In the genomic region with DNA sequence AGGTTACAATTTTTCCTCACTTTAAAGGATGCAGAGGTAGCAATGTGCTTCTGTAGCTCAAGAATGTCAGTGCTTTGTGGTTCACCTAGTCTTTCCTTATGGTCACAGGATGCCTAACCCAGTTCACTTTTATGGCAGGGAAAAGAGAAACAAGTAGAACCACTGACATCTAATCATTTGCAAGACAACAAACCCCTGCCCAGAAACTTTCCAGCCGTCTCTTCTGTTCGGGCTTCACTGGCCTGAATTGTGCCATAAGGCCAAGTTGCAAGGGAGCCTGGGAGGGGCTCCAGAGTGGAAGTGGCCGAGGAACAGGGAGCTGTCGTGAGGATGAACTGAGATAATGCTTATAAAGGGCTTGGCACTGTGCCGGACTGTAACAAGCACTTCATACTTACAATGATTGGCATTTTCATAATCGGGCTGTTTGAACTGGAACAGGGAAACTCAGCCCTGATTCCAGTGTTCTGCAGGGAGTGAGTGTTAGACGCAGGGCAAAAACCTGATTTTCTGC, we compare ENCODE assay signal across 14 cellular contexts.
DNase-seq lines count a peak whose midpoint lies in the region; ATAC-seq, FAIRE-seq and TF ChIP-seq lines count a peak whose summit lies in the region.
"Had no signal": no experiment of that assay in that cellular context is flagged by ENCODE, and none has a peak within 500 bp of the region (broad histone marks: within the 10 kb centered on the region; RNA-seq: fewer than 3 reads in every experiment).

No MANE protein-coding gene starts in this region.

- H3K9me1 ChIP-seq in IMR-90 (ENCODE audit: insufficient read depth, low read length), result no peaks in the 10 kb centered on the region

- no peak for TF ChIP-seq RAD21 in IMR-90 (IDR thresholded peaks at IDR 0.05; ENCODE audit: low read length)

- H2BK20ac ChIP-seq in IMR-90 (ENCODE audit: low read depth, low read length), result peak overlapping the region; percentile 46

- H3K4ac ChIP-seq in IMR-90 (ENCODE audit: low read depth, low read length) (peak overlapping the region; percentile 64), mesenchymal stem cell (ENCODE audit: low read depth in 1 of 2, low read length in 2 of 2) (peak overlapping the region in 1 of 2 experiments; percentile 46)

- H3K27ac ChIP-seq in A673 (ENCODE audit: low read depth, low read length, poor library complexity, severe bottlenecking) (peak overlapping the region; percentile 3), IMR-90 (ENCODE audit: insufficient read depth, low read length) (no peak overlapping the region), astrocyte (ENCODE audit: low read depth, low read length) (no peak overlapping the region), mesenchymal stem cell (ENCODE audit: low read length, poor library complexity, severe bottlenecking) (no peak overlapping the region)
- H3K27ac ChIP-seq: BLaER1 treated with 17β-estradiol and CSF1 and Interleukin-3, amounts not matched to agents 10 nM and 100 nM; foreskin keratinocyte had no signal

- H2BK120ac ChIP-seq in IMR-90 (ENCODE audit: low read depth, low read length) (peak overlapping the region; percentile 42; the same call in 1 of the 2 replicates), mesenchymal stem cell (ENCODE audit: low read depth, low read length) (no peak overlapping the region)

- H3K79me1 ChIP-seq in IMR-90 (ENCODE audit: low read depth in 1 of 2, low read length in 2 of 2), result no peaks in the 10 kb centered on the region
- no peaks in the 10 kb centered on the region for H3K79me1 ChIP-seq in mesenchymal stem cell (replicated peaks; ENCODE audit: low read length, poor library complexity, severe bottlenecking)

- DNase-seq in A673 (ENCODE audit: low spot score) (no peak), IMR-90 (no peak), astrocyte (ENCODE audit: low read depth) (no peak), mesenchymal stem cell (no peak), HuH-7.5 (ENCODE audit: low spot score) (no peak)
- DNase-seq: activated T-cell treated with anti-CD3 and anti-CD28 coated beads, Interleukin-2, amount 50 U/mL, for 72 hours; foreskin keratinocyte; NCI-H446; T-cell had no signal

- H3K9me3 Mint-ChIP-seq in astrocyte (ENCODE audit: unreplicated experiment), result peaks cover 2% of the 10 kb centered on the region
- H3K9me3 Mint-ChIP-seq: activated T-cell treated with anti-CD3 and anti-CD28 coated beads, Interleukin-2, amount 50 U/mL, for 72 hours; central memory CD8-positive, alpha-beta T cell; T-cell had no signal

- no CpG with 5 or more reads among the region's 7 CpGs for WGBS in IMR-90 (ENCODE audit: extremely low coverage in 2 of 2, insufficient read length in 1 of 2), 2 experiments
- WGBS in mesenchymal stem cell, result 40% methylated on average over 6 of the region's 7 CpGs

- H3K56ac ChIP-seq in IMR-90 (ENCODE audit: extremely low read depth, insufficient read depth, low read length), result no peak overlapping the region

- H3K36me3 ChIP-seq in A673 (ENCODE audit: insufficient read depth, low read length, poor library complexity, severe bottlenecking), result no peaks in the 10 kb centered on the region
- H3K36me3 ChIP-seq in IMR-90 (ENCODE audit: control insufficient read depth, insufficient read depth, low read length), result no peaks in the 10 kb centered on the region
- H3K36me3 ChIP-seq in astrocyte (ENCODE audit: insufficient read depth, low read length), result no peaks in the 10 kb centered on the region
- H3K36me3 ChIP-seq in mesenchymal stem cell (ENCODE audit: control insufficient read depth in 1 of 2, insufficient read depth in 2 of 2, low read depth in 1 of 2, low read length in 2 of 2), result no peaks in the 10 kb centered on the region
- H3K36me3 ChIP-seq: BLaER1 treated with 17β-estradiol and CSF1 and Interleukin-3, amounts not matched to agents 10 nM and 100 nM had no signal

- H2AK5ac ChIP-seq in IMR-90 (ENCODE audit: low read depth, low read length) (peak overlapping the region; percentile 27; the same call in 1 of the 2 replicates), mesenchymal stem cell (ENCODE audit: low read length, severe bottlenecking) (no peak overlapping the region)

- H3K4me1 ChIP-seq in A673 (ENCODE audit: insufficient read depth, low read length, poor library complexity, severe bottlenecking), result peaks cover 31% of the 10 kb centered on the region
- H3K4me1 ChIP-seq in IMR-90 (ENCODE audit: control insufficient read depth, insufficient read depth, low read length), result 0 out of 2 replicates have a peak, but pooled peaks cover 1% of the 10 kb centered on the region
- H3K4me1 ChIP-seq in astrocyte (ENCODE audit: insufficient read depth, low read length), result no peaks in the 10 kb centered on the region
- no peaks in the 10 kb centered on the region for H3K4me1 ChIP-seq in mesenchymal stem cell (ENCODE audit: control insufficient read depth, insufficient read depth, low read depth, low read length)

- dilution Hi-C loops in IMR-90 (cut with HindIII; ENCODE audit: low sequenced_read_pairs, unreplicated experiment), result no loop called here

- H3K4me3 ChIP-seq in A673 (ENCODE audit: low read depth, low read length, poor library complexity, severe bottlenecking) (no peak overlapping the region), IMR-90 (ENCODE audit: insufficient read depth, low read depth, low read length) (no peak overlapping the region), astrocyte (ENCODE audit: insufficient read depth, low read depth, low read length) (no peak overlapping the region), mesenchymal stem cell (ENCODE audit: insufficient read depth in 1 of 2, low read depth in 1 of 2, low read length in 2 of 2) (no peak overlapping the region)
- H3K4me3 ChIP-seq: BLaER1 treated with 17β-estradiol and CSF1 and Interleukin-3, amounts not matched to agents 10 nM and 100 nM had no signal

- H3K4me3 Mint-ChIP-seq in astrocyte (ENCODE audit: unreplicated experiment), result no peak overlapping the region
- H3K4me3 Mint-ChIP-seq: activated T-cell treated with anti-CD3 and anti-CD28 coated beads, Interleukin-2, amount 50 U/mL, for 72 hours; central memory CD8-positive, alpha-beta T cell; T-cell had no signal

- H3K27me3 ChIP-seq in A673 (replicated peaks; ENCODE audit: insufficient read depth, low read depth, low read length, poor library complexity), result no peaks in the 10 kb centered on the region
- no peaks in the 10 kb centered on the region for H3K27me3 ChIP-seq in IMR-90 (ENCODE audit: control insufficient read depth, insufficient read depth, low read length)
- no peaks in the 10 kb centered on the region for H3K27me3 ChIP-seq in astrocyte (ENCODE audit: insufficient read depth, low read length)
- no peaks in the 10 kb centered on the region for H3K27me3 ChIP-seq in mesenchymal stem cell (ENCODE audit: control insufficient read depth in 1 of 2, insufficient read depth in 1 of 2, low read length in 2 of 2)
- H3K27me3 ChIP-seq: BLaER1 treated with 17β-estradiol and CSF1 and Interleukin-3, amounts not matched to agents 10 nM and 100 nM; foreskin keratinocyte had no signal

- in situ Hi-C loops in IMR-90 (cut with MboI; ENCODE audit: low sequenced_read_pairs), result no loop called here

- H3K27me3 Mint-ChIP-seq in astrocyte (ENCODE audit: low read depth, unreplicated experiment), result no peaks in the 10 kb centered on the region
- H3K27me3 Mint-ChIP-seq: central memory CD8-positive, alpha-beta T cell; T-cell had no signal

- H3K27ac Mint-ChIP-seq in astrocyte (ENCODE audit: unreplicated experiment), result peak overlapping the region; percentile 29
- H3K27ac Mint-ChIP-seq: activated T-cell treated with anti-CD3 and anti-CD28 coated beads, Interleukin-2, amount 50 U/mL, for 72 hours had no signal

- peak overlapping the region in 1 of 2 experiments; percentile 38 for H2BK12ac ChIP-seq in mesenchymal stem cell (ENCODE audit: low read length in 2 of 2)

- H3K9ac ChIP-seq in IMR-90 (ENCODE audit: low read depth, low read length) (no peak overlapping the region), astrocyte (ENCODE audit: low read length) (no peak overlapping the region), mesenchymal stem cell (ENCODE audit: low read length) (no peak overlapping the region)
- H3K9ac ChIP-seq: BLaER1 treated with 17β-estradiol and CSF1 and Interleukin-3, amounts not matched to agents 10 nM and 100 nM had no signal

- no peaks in the 10 kb centered on the region for H3K79me2 ChIP-seq in astrocyte (ENCODE audit: insufficient read depth, low read length)

- H2AFZ ChIP-seq in IMR-90 (replicated peaks; ENCODE audit: low read length, poor library complexity), result peak overlapping the region; percentile 80
- no peak overlapping the region for H2AFZ ChIP-seq in astrocyte (ENCODE audit: low read depth, low read length)
- no peak overlapping the region for H2AFZ ChIP-seq in mesenchymal stem cell (ENCODE audit: low read depth, low read length)

- no peak overlapping the region for H3K18ac ChIP-seq in IMR-90 (ENCODE audit: low read depth, low read length)
- H3K18ac ChIP-seq in mesenchymal stem cell (ENCODE audit: low read depth in 1 of 2, low read length in 2 of 2), result peak overlapping the region in 1 of 2 experiments; percentile 59

- H2BK5ac ChIP-seq in IMR-90 (ENCODE audit: low read depth, low read length, poor library complexity, severe bottlenecking) (no peak overlapping the region), mesenchymal stem cell (ENCODE audit: low read depth, low read length, poor library complexity, severe bottlenecking) (no peak overlapping the region)

- H3K23ac ChIP-seq in IMR-90 (ENCODE audit: low read depth, low read length), result peak overlapping the region; percentile 15; the same call in 1 of the 2 replicates
- no peak overlapping the region for H3K23ac ChIP-seq in mesenchymal stem cell (ENCODE audit: low read length in 2 of 2)

- no peak for TF ChIP-seq POLR2A in IMR-90 (IDR thresholded peaks at IDR 0.05; ENCODE audit: low read depth, low read length)

- no peak for ATAC-seq in IMR-90 (ENCODE audit: low read depth)
- no peak for ATAC-seq in GM21619 (IDR thresholded peaks at IDR 0.05; ENCODE audit: unreplicated experiment)
- ATAC-seq in GM19023 (IDR thresholded peaks at IDR 0.05; ENCODE audit: unreplicated experiment), result no peak
- ATAC-seq in HG03439 (IDR thresholded peaks at IDR 0.05; ENCODE audit: unreplicated experiment), result no peak
- ATAC-seq: activated T-cell treated with anti-CD3 and anti-CD28 coated beads, Interleukin-2, amount 50 U/mL, for 72 hours; foreskin keratinocyte had no signal

- TF ChIP-seq CTCF in A673 (conservative IDR thresholded peaks at IDR 0.05; ENCODE audit: low read depth, low read length) (no peak), IMR-90 (conservative IDR thresholded peaks at IDR 0.05; ENCODE audit: low read depth, low read length) (no peak), astrocyte (IDR thresholded peaks at IDR 0.05; ENCODE audit: insufficient read depth, low read depth, low read length) (no peak)

- BruUV-seq in A673 (replicated peaks; lab: Mats Ljungman, UMichigan) (no TSS peak), IMR-90 (replicated peaks; lab: Mats Ljungman, UMichigan) (no TSS peak)

- H2BK15ac ChIP-seq in IMR-90 (ENCODE audit: low read depth, low read length), result no peak overlapping the region
- H2BK15ac ChIP-seq in mesenchymal stem cell (ENCODE audit: low read depth, poor library complexity, severe bottlenecking), result no peak overlapping the region

- POLR2A ChIA-PET in A673 (lab: Charles Lee; ENCODE audit: low non-redundant PET) (no interaction called here), IMR-90 (lab: Charles Lee; ENCODE audit: unreplicated experiment) (no interaction called here)

- H3K36me3 Mint-ChIP-seq in astrocyte (ENCODE audit: low read depth, unreplicated experiment), result no peaks in the 10 kb centered on the region
- H3K36me3 Mint-ChIP-seq: T-cell had no signal

- H3K9me3 ChIP-seq in A673 (ENCODE audit: low read depth, low read length, poor library complexity, severe bottlenecking), result no peaks in the 10 kb centered on the region
- no peaks in the 10 kb centered on the region for H3K9me3 ChIP-seq in IMR-90 (ENCODE audit: control insufficient read depth, insufficient read depth, low read length)
- H3K9me3 ChIP-seq in astrocyte (ENCODE audit: insufficient read depth, low read depth, low read length), result no peaks in the 10 kb centered on the region
- no peaks in the 10 kb centered on the region for H3K9me3 ChIP-seq in mesenchymal stem cell (ENCODE audit: control insufficient read depth, low read length)

- H4K5ac ChIP-seq in IMR-90 (ENCODE audit: low read depth, low read length), result peak overlapping the region; percentile 33; the same call in 1 of the 2 replicates

- H4K8ac ChIP-seq in IMR-90 (ENCODE audit: low read depth in 2 of 2, low read length in 2 of 2) (peak overlapping the region in 1 of 2 experiments; percentile 4; a peak in 1 of 4 replicates), mesenchymal stem cell (ENCODE audit: low read length) (peak overlapping the region; percentile 29)

- H4K91ac ChIP-seq in IMR-90 (ENCODE audit: insufficient read depth, low read depth, low read length), result 0 out of 2 replicates have a peak overlapping the region, but pooled peaks have one; percentile 15
- H4K91ac ChIP-seq in mesenchymal stem cell (ENCODE audit: low read length), result no peak overlapping the region

- CTCF ChIA-PET in A673 (lab: Charles Lee) (no interaction called here), IMR-90 (lab: Yijun Ruan, JAX) (no interaction called here)

- FAIRE-seq in astrocyte (lab: Jason Lieb, UNC), result no peak

- no peaks in the 10 kb centered on the region for H4K20me1 ChIP-seq in IMR-90 (ENCODE audit: insufficient read depth, low read length)
- H4K20me1 ChIP-seq in astrocyte (ENCODE audit: insufficient read depth, low read length), result no peaks in the 10 kb centered on the region
- H4K20me1 ChIP-seq: BLaER1 treated with 17β-estradiol and CSF1 and Interleukin-3, amounts not matched to agents 10 nM and 100 nM had no signal

- H3K4me1 Mint-ChIP-seq in astrocyte (ENCODE audit: low read depth, unreplicated experiment), result peaks cover 7% of the 10 kb centered on the region

- peak overlapping the region; percentile 50; the same call in 1 of the 2 replicates for H3K14ac ChIP-seq in IMR-90 (replicated peaks; ENCODE audit: low read depth, low read length)
- H3K14ac ChIP-seq in mesenchymal stem cell (ENCODE audit: low read length in 2 of 2), result no peak overlapping the region

- no peak overlapping the region for H3K4me2 ChIP-seq in IMR-90 (ENCODE audit: low read depth, low read length)
- no peak overlapping the region for H3K4me2 ChIP-seq in astrocyte (ENCODE audit: low read length)
- H3K4me2 ChIP-seq in mesenchymal stem cell (ENCODE audit: low read length, poor library complexity, severe bottlenecking), result no peak overlapping the region
- H3K4me2 ChIP-seq: BLaER1 treated with 17β-estradiol and CSF1 and Interleukin-3, amounts not matched to agents 10 nM and 100 nM had no signal

- H2AK9ac ChIP-seq in IMR-90 (replicated peaks; ENCODE audit: low read depth, low read length, poor library complexity), result peak overlapping the region; percentile 7

- intact Hi-C loops in A673 (cut with micrococcal nuclease; ENCODE audit: unreplicated experiment), result no loop called here
- intact Hi-C loops in IMR-90 (cut with micrococcal nuclease), result no loop called here
